34 cellular contexts compared by ENCODE assay signal in the genomic region with DNA sequence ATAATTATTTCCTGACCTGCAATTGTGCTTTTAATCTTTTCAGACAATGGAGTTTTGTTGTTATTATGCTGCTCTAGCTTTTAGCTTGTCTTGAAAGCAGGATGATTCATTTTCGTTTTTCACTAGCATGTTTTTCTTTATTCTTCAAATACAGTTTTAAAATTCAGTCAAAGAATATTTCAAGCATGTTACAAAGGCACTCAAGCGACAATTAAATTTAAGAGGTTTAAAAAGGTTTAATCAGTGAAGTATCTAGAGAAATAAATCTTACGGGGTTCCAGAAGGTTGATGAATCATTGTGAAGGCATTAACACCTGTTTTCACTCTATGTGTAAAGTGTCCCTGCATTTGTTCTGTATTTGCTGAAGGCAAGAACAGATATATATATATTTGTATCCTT.
DNase-seq lines count a peak whose midpoint lies in the region; ATAC-seq, FAIRE-seq and TF ChIP-seq lines count a peak whose summit lies in the region.
"Had no signal": no experiment of that assay in that cellular context is flagged by ENCODE, and none has a peak within 500 bp of the region (broad histone marks: within the 10 kb centered on the region; RNA-seq: fewer than 3 reads in every experiment).

No MANE protein-coding gene starts in this region.

- H3K9me3 ChIP-seq in gastroesophageal sphincter, result no peaks in the 10 kb centered on the region
- H3K9me3 ChIP-seq: HAP-1, lower lobe of right lung, mucosa of descending colon, transverse colon had no signal

- H3K9me3 Mint-ChIP-seq in activated CD4-positive, alpha-beta T cell treated with anti-CD3 and anti-CD28 coated beads, Interleukin-2, amount 10 ng/mL, durations not matched to agents 7 days and 5 days, result no peaks in the 10 kb centered on the region
- H3K9me3 Mint-ChIP-seq: activated B cell treated with CpG ODN at 0.5 μM for 24 hours; activated T-cell treated with anti-CD3 and anti-CD28 coated beads, Interleukin-2, amount 50 U/mL, for 24 hours; CD8-positive, alpha-beta T cell; T-helper 1 cell treated with Interleukin-12 subunit alpha and Interleukin-12 subunit beta and Interleukin-4 antibody, amounts not matched to agents 30 μg/mL and 1 μg/mL, for 36 hours had no signal

- H3K27me3 ChIP-seq in gastroesophageal sphincter, result no peaks in the 10 kb centered on the region
- H3K27me3 ChIP-seq: heart left ventricle, transverse colon had no signal

- FAIRE-seq in endometrium (lab: Jason Lieb, UNC), result peak; percentile 72
- FAIRE-seq: GM12878, HepG2 had no signal

- POLR2A ChIA-PET in activated CD4-positive, alpha-beta T cell treated with anti-CD3 and anti-CD28 coated beads, Interleukin-2, amount 10 ng/mL, durations not matched to agents 7 days and 5 days (lab: Charles Lee), result no interaction called here

- H3K36me3 ChIP-seq in gastroesophageal sphincter, result no peaks in the 10 kb centered on the region
- H3K36me3 ChIP-seq: HAP-1, heart left ventricle, lower lobe of right lung, transverse colon had no signal

- no peak overlapping the region for H3K4me3 ChIP-seq in retinal pigment epithelial cell (ENCODE audit: low read length)
- H3K4me3 ChIP-seq in gastroesophageal sphincter, result no peak overlapping the region
- H3K4me3 ChIP-seq: GM12878, HAP-1, heart left ventricle, lower lobe of right lung, mucosa of descending colon, transverse colon had no signal

- H3K4me3 Mint-ChIP-seq in activated CD4-positive, alpha-beta T cell treated with anti-CD3 and anti-CD28 coated beads, Interleukin-2, amount 10 ng/mL, durations not matched to agents 7 days and 5 days, result no peak overlapping the region
- H3K4me3 Mint-ChIP-seq: activated B cell treated with CpG ODN at 0.5 μM for 24 hours; activated naive CD8-positive, alpha-beta T cell treated with anti-CD3 and anti-CD28 coated beads for 36 hours; activated T-cell treated with anti-CD3 and anti-CD28 coated beads, Interleukin-2, amount 50 U/mL, for 24 hours; B cell; CD8-positive, alpha-beta T cell; effector memory CD8-positive, alpha-beta T cell; natural killer cell treated with Interleukin-12 subunit alpha and Interleukin-12 subunit beta and Interleukin-15 and Interleukin-18, amount 100 ng/mL, for 72 hours; stimulated activated effector memory CD8-positive, alpha-beta T cell treated with anti-CD3 and anti-CD28 coated beads, Interleukin-12 subunit alpha, Interleukin-12 subunit beta, amount 100 ng/mL, for 72 hours; T-helper 1 cell treated with Interleukin-12 subunit alpha and Interleukin-12 subunit beta and Interleukin-4 antibody, amounts not matched to agents 30 μg/mL and 1 μg/mL, for 36 hours had no signal

- H3K27ac Mint-ChIP-seq in activated CD4-positive, alpha-beta T cell treated with anti-CD3 and anti-CD28 coated beads, Interleukin-2, amount 10 ng/mL, durations not matched to agents 7 days and 5 days, result no peak overlapping the region
- H3K27ac Mint-ChIP-seq: activated B cell treated with CpG ODN at 0.5 μM for 24 hours; activated naive CD8-positive, alpha-beta T cell treated with anti-CD3 and anti-CD28 coated beads for 36 hours; activated T-cell treated with anti-CD3 and anti-CD28 coated beads, Interleukin-2, amount 50 U/mL, for 24 hours; B cell; CD8-positive, alpha-beta T cell; effector memory CD8-positive, alpha-beta T cell; natural killer cell treated with Interleukin-12 subunit alpha and Interleukin-12 subunit beta and Interleukin-15 and Interleukin-18, amount 100 ng/mL, for 72 hours; stimulated activated effector memory CD8-positive, alpha-beta T cell treated with anti-CD3 and anti-CD28 coated beads, Interleukin-12 subunit alpha, Interleukin-12 subunit beta, amount 100 ng/mL, for 72 hours; T-helper 1 cell treated with Interleukin-12 subunit alpha and Interleukin-12 subunit beta and Interleukin-4 antibody, amounts not matched to agents 30 μg/mL and 1 μg/mL, for 36 hours had no signal

- DNase-seq in NCI-H82 (lab: John Stamatoyannopoulos, UW) (peak; percentile 15), NCI-H82 treated with DMSO at 0.1 percent for 48 hours (lab: John Stamatoyannopoulos, UW; ENCODE audit: unreplicated experiment) (no peak), NCI-H524 treated with DMSO at 0.1 percent for 48 hours (lab: John Stamatoyannopoulos, UW) (peak; percentile 15), retinal pigment epithelial cell (ENCODE audit: low read depth) (peak; percentile 71), C1 segment of cervical spinal cord (lab: John Stamatoyannopoulos, UW) (no peak)
- DNase-seq in activated CD4-positive, alpha-beta T cell treated with anti-CD3 and anti-CD28 coated beads, Interleukin-2, amount 10 ng/mL, durations not matched to agents 7 days and 5 days, result no peak
- DNase-seq: activated B cell treated with CpG ODN at 0.5 μM for 24 hours; activated effector memory CD4-positive, alpha-beta T cell treated with anti-CD3 and anti-CD28 coated beads, Interleukin-2, amount 50 U/mL, for 16 hours; activated naive CD8-positive, alpha-beta T cell treated with anti-CD3 and anti-CD28 coated beads for 36 hours; activated T-cell treated with anti-CD3 and anti-CD28 coated beads, Interleukin-2, amount 50 U/mL, for 24 hours; aorta; CD8-positive, alpha-beta T cell; central memory CD4-positive, alpha-beta T cell; cortex of kidney; effector memory CD8-positive, alpha-beta T cell; erythroblast; heart left ventricle; islet precursor cell; lower lobe of right lung; mucosa of descending colon; MV-4-11; NCI-H187 treated with DMSO at 0.1 percent for 48 hours; NCI-H226; OCI-M1; transverse colon had no signal

- CTCF ChIA-PET in activated CD4-positive, alpha-beta T cell treated with anti-CD3 and anti-CD28 coated beads, Interleukin-2, amount 10 ng/mL, durations not matched to agents 7 days and 5 days (lab: Charles Lee), result no interaction called here

- no peaks in the 10 kb centered on the region for H3K4me1 Mint-ChIP-seq in activated CD4-positive, alpha-beta T cell treated with anti-CD3 and anti-CD28 coated beads, Interleukin-2, amount 10 ng/mL, durations not matched to agents 7 days and 5 days
- H3K4me1 Mint-ChIP-seq: activated B cell treated with CpG ODN at 0.5 μM for 24 hours; activated naive CD8-positive, alpha-beta T cell treated with anti-CD3 and anti-CD28 coated beads for 36 hours; B cell; stimulated activated effector memory CD8-positive, alpha-beta T cell treated with anti-CD3 and anti-CD28 coated beads, Interleukin-12 subunit alpha, Interleukin-12 subunit beta, amount 100 ng/mL, for 72 hours had no signal

- TF ChIP-seq CTCF in retinal pigment epithelial cell (conservative IDR thresholded peaks at IDR 0.05; ENCODE audit: low read depth, low read length), result no peak
- no peak for TF ChIP-seq CTCF in gastroesophageal sphincter (IDR thresholded peaks at IDR 0.05)

- no peaks in the 10 kb centered on the region for H3K36me3 Mint-ChIP-seq in activated CD4-positive, alpha-beta T cell treated with anti-CD3 and anti-CD28 coated beads, Interleukin-2, amount 10 ng/mL, durations not matched to agents 7 days and 5 days (ENCODE audit: low read depth)
- H3K36me3 Mint-ChIP-seq: activated naive CD8-positive, alpha-beta T cell treated with anti-CD3 and anti-CD28 coated beads for 36 hours; CD8-positive, alpha-beta T cell; natural killer cell treated with Interleukin-12 subunit alpha and Interleukin-12 subunit beta and Interleukin-15 and Interleukin-18, amount 100 ng/mL, for 72 hours; stimulated activated effector memory CD8-positive, alpha-beta T cell treated with anti-CD3 and anti-CD28 coated beads, Interleukin-12 subunit alpha, Interleukin-12 subunit beta, amount 100 ng/mL, for 72 hours had no signal

- 45 to 48% methylated on average over 3 of the region's 3 CpGs for WGBS in gastroesophageal sphincter (ENCODE audit: low coverage in 1 of 2), 2 donors

- no peak for TF ChIP-seq POLR2A in gastroesophageal sphincter (IDR thresholded peaks at IDR 0.05)

- TF ChIP-seq EP300 in gastroesophageal sphincter (IDR thresholded peaks at IDR 0.05), result no peak

- H3K27me3 Mint-ChIP-seq in activated CD4-positive, alpha-beta T cell treated with anti-CD3 and anti-CD28 coated beads, Interleukin-2, amount 10 ng/mL, durations not matched to agents 7 days and 5 days, result no peaks in the 10 kb centered on the region
- H3K27me3 Mint-ChIP-seq: activated B cell treated with CpG ODN at 0.5 μM for 24 hours; activated naive CD8-positive, alpha-beta T cell treated with anti-CD3 and anti-CD28 coated beads for 36 hours; activated T-cell treated with anti-CD3 and anti-CD28 coated beads, Interleukin-2, amount 50 U/mL, for 24 hours; B cell; effector memory CD8-positive, alpha-beta T cell; natural killer cell treated with Interleukin-12 subunit alpha and Interleukin-12 subunit beta and Interleukin-15 and Interleukin-18, amount 100 ng/mL, for 72 hours had no signal

- no peaks in the 10 kb centered on the region for H3K4me1 ChIP-seq in gastroesophageal sphincter
- H3K4me1 ChIP-seq: heart left ventricle, lower lobe of right lung, transverse colon had no signal

- no peak overlapping the region for H3K27ac ChIP-seq in gastroesophageal sphincter
- H3K27ac ChIP-seq: heart left ventricle, lower lobe of right lung, transverse colon had no signal

- ATAC-seq in gastroesophageal sphincter, result no peak
- ATAC-seq: CD8-positive, alpha-beta T cell; effector memory CD8-positive, alpha-beta T cell; GM12878; heart left ventricle; HepG2; lower lobe of right lung; mucosa of descending colon; natural killer cell treated with Interleukin-12 subunit alpha and Interleukin-12 subunit beta and Interleukin-15 and Interleukin-18, amount 100 ng/mL, for 72 hours; stimulated activated effector memory CD8-positive, alpha-beta T cell treated with anti-CD3 and anti-CD28 coated beads, Interleukin-12 subunit alpha, Interleukin-12 subunit beta, amount 100 ng/mL, for 72 hours had no signal

Comparison
In these comparisons a context has a peak if more than half of its experiments do, and no peak if none do; other contexts are left out.
1. DNase-seq: peak in NCI-H82 (single experiment), NCI-H524 treated with DMSO at 0.1 percent for 48 hours (single experiment) and retinal pigment epithelial cell (single experiment); none in NCI-H82 treated with DMSO at 0.1 percent for 48 hours (single experiment), activated CD4-positive, alpha-beta T cell treated with anti-CD3 and anti-CD28 coated beads, Interleukin-2, amount 10 ng/mL, durations not matched to agents 7 days and 5 days (single experiment) and C1 segment of cervical spinal cord (0 of 14).